ENCODE assay signal across 16 cellular contexts in genomic region chr9:14221119-14221518, GRCh38.
DNase-seq lines count a peak whose midpoint lies in the region; ATAC-seq, FAIRE-seq and TF ChIP-seq lines count a peak whose summit lies in the region.
"Had no signal": no experiment of that assay in that cellular context is flagged by ENCODE, and none has a peak within 500 bp of the region (broad histone marks: within the 10 kb centered on the region; RNA-seq: fewer than 3 reads in every experiment).

No MANE protein-coding gene starts in this region.

- H3K4me3 ChIP-seq in right cardiac atrium (ENCODE audit: low read length) = no peak overlapping the region
- no peak overlapping the region for H3K4me3 ChIP-seq in right atrium auricular region
- no peak overlapping the region for H3K4me3 ChIP-seq in H1 (ENCODE audit: extremely low read depth in 1 of 4, insufficient read depth in 2 of 4, low read depth in 3 of 4, low read length in 4 of 4)
- H3K4me3 ChIP-seq in osteoblast (ENCODE audit: insufficient read depth, low read length) = no peak overlapping the region
- H3K4me3 ChIP-seq: smooth muscle cell, transverse colon had no signal

- TF ChIP-seq EP300 in H1 (IDR thresholded peaks at IDR 0.05; ENCODE audit: borderline replicate concordance in 1 of 2, low read depth in 2 of 2, low read length in 2 of 2) = no peak

- peaks cover 0 to 5% of the 10 kb centered on the region in 2 experiments; a peak in 2 of 4 replicates for H3K79me2 ChIP-seq in H1 (ENCODE audit: control insufficient read depth in 1 of 2, insufficient read depth in 2 of 2, low read length in 2 of 2)
- peaks cover 25% of the 10 kb centered on the region for H3K79me2 ChIP-seq in osteoblast (ENCODE audit: insufficient read depth, low read length)

- intact Hi-C loops in right cardiac atrium (cut with DNase I) = no loop called here

- no peak overlapping the region for H2AK5ac ChIP-seq in H1 (ENCODE audit: low read depth, low read length)

- H2BK12ac ChIP-seq in H1 (ENCODE audit: low read depth, low read length) = peak overlapping the region; percentile 78; the same call in 1 of the 2 replicates

- H3K23me2 ChIP-seq in H1 (ENCODE audit: low read depth, low read length) = peaks cover 3% of the 10 kb centered on the region; the same call in 1 of the 2 replicates

- H2BK15ac ChIP-seq in H1 (ENCODE audit: low read length) = no peak overlapping the region

- H3K9ac ChIP-seq in H1 (replicated peaks in 1 of 4; ENCODE audit: extremely low read depth in 1 of 4, low read depth in 3 of 4, low read length in 3 of 4) = no peak overlapping the region

- no peak overlapping the region for H2BK20ac ChIP-seq in H1 (ENCODE audit: low read length)

- no peak overlapping the region for H3K4ac ChIP-seq in H1 (replicated peaks; ENCODE audit: insufficient read length, low read depth, low read length)

- no peak overlapping the region for H4K5ac ChIP-seq in H1 (ENCODE audit: insufficient read length, low read depth, low read length)

- H3K36me3 ChIP-seq in right atrium auricular region = no peaks in the 10 kb centered on the region
- no peaks in the 10 kb centered on the region for H3K36me3 ChIP-seq in H1 (ENCODE audit: control insufficient read depth in 2 of 4, insufficient read depth in 4 of 4, low read length in 3 of 4)
- H3K36me3 ChIP-seq in osteoblast (ENCODE audit: insufficient read depth, low read length) = no peaks in the 10 kb centered on the region
- H3K36me3 ChIP-seq: transverse colon had no signal

- CTCF ChIA-PET in H1 (lab: Charles Lee; ENCODE audit: partially characterized antibody) = interaction anchor here (1.6 kb wide), 1 partner anchor 132 kb away, joined by 5 read pairs; no protein-coding TSS in a partner anchor

- no peak for TF ChIP-seq RAD21 in H1 (IDR thresholded peaks at IDR 0.05 in 1 of 2, conservative IDR thresholded peaks at IDR 0.05 in 1 of 2; ENCODE audit: low read depth in 2 of 2, low read length in 2 of 2)

- H2AFZ ChIP-seq in H1 (ENCODE audit: low read length) (no peak overlapping the region), osteoblast (ENCODE audit: low read length) (no peak overlapping the region)

- H4K20me1 ChIP-seq in H1 (replicated peaks in 1 of 2; ENCODE audit: control insufficient read depth in 1 of 2, insufficient read depth in 2 of 2, low read length in 2 of 2) = no peaks in the 10 kb centered on the region
- no peaks in the 10 kb centered on the region for H4K20me1 ChIP-seq in osteoblast (ENCODE audit: insufficient read depth, low read length)

- H3K27me3 ChIP-seq in right cardiac atrium (ENCODE audit: control insufficient read depth, insufficient read depth) (no peaks in the 10 kb centered on the region), right atrium auricular region (no peaks in the 10 kb centered on the region), H1 (replicated peaks in 1 of 4; ENCODE audit: control insufficient read depth in 3 of 4, extremely low read depth in 1 of 4, insufficient read depth in 3 of 4, low read length in 3 of 4) (no peaks in the 10 kb centered on the region), osteoblast (ENCODE audit: insufficient read depth, low read length) (no peaks in the 10 kb centered on the region)
- H3K27me3 ChIP-seq: transverse colon had no signal

- H4K91ac ChIP-seq in H1 (replicated peaks; ENCODE audit: insufficient read length, low read length) = no peak overlapping the region

- no peak overlapping the region for H3K56ac ChIP-seq in H1 (replicated peaks; ENCODE audit: insufficient read length, low read depth, low read length)

- WGBS in right cardiac atrium = 95% methylated on average over 4 of the region's 4 CpGs
- WGBS in H1 (ENCODE audit: extremely low coverage in 1 of 2, insufficient coverage in 1 of 2, insufficient read length in 1 of 2, insufficient replicate concordance in 2 of 2, low coverage in 1 of 2, low lambda C conversion rate in 2 of 2, missing lambda C conversion rate in 1 of 2), 2 experiments = 93% methylated on average over 4 of the region's 4 CpGs; no CpG with 5 or more reads in 1 of the 2 experiments

- no peak overlapping the region for H3K23ac ChIP-seq in H1 (ENCODE audit: insufficient read length)

- ATAC-seq in right cardiac atrium (no peak), HG02973 (IDR thresholded peaks at IDR 0.05; ENCODE audit: unreplicated experiment) (no peak)

- no peak overlapping the region for H2BK120ac ChIP-seq in H1 (replicated peaks; ENCODE audit: low read depth, low read length)

- POLR2A ChIA-PET in H1 (lab: Charles Lee; ENCODE audit: partially characterized antibody) = no interaction called here

- H3K4me2 ChIP-seq in H1 (ENCODE audit: insufficient read depth in 1 of 2, low read depth in 2 of 2, low read length in 2 of 2) (no peak overlapping the region), osteoblast (ENCODE audit: insufficient read depth, low read length) (peak overlapping the region; percentile 40)
- H3K4me2 ChIP-seq: smooth muscle cell had no signal

- no peak for FAIRE-seq in H1 (lab: Jason Lieb, UNC)
- FAIRE-seq: A204.1 had no signal

- TF ChIP-seq POLR2A in H1 (IDR thresholded peaks at IDR 0.05; ENCODE audit: control extremely low read depth in 1 of 2, low read depth in 2 of 2, low read length in 2 of 2) = no peak

- no peak overlapping the region for H3K14ac ChIP-seq in H1 (ENCODE audit: insufficient read length)

- DNase-seq in right cardiac atrium (no peak), right atrium auricular region (ENCODE audit: low spot score) (no peak), H1 (ENCODE audit: low read depth in 1 of 2, low spot score in 2 of 2) (no peak), osteoblast (ENCODE audit: insufficient read length, low spot score, missing footprints) (peak; percentile 66), NCI-H2107 treated with DMSO at 0.1 percent for 48 hours (lab: John Stamatoyannopoulos, UW; ENCODE audit: unreplicated experiment) (no peak), NCI-H1436 treated with DMSO at 0.1 percent for 48 hours (lab: John Stamatoyannopoulos, UW) (no peak), SIG-M5 (lab: John Stamatoyannopoulos, UW) (no peak)
- DNase-seq: activated CD4-positive, alpha-beta T cell treated with anti-CD3 and anti-CD28 coated beads, Interleukin-2, amount 50 U/mL, for 4 hours; C1 segment of cervical spinal cord; H7; NCI-H1436; NCI-H2227 treated with DMSO at 0.1 percent for 48 hours; transverse colon had no signal

- H3K4me1 ChIP-seq in right cardiac atrium (ENCODE audit: control insufficient read depth, insufficient read depth, low read length) = peaks cover 20% of the 10 kb centered on the region
- peaks cover 0 to 56% of the 10 kb centered on the region in 2 donors for H3K4me1 ChIP-seq in right atrium auricular region
- H3K4me1 ChIP-seq in H1 (replicated peaks in 1 of 4; ENCODE audit: control insufficient read depth in 3 of 4, insufficient read depth in 4 of 4, low read length in 3 of 4) = peaks cover 0 to 4% (median under 1%) of the 10 kb centered on the region in 4 experiments; a peak in 2 of 7 replicates
- peaks cover 51% of the 10 kb centered on the region for H3K4me1 ChIP-seq in osteoblast (ENCODE audit: insufficient read depth, low read length)

- no peak overlapping the region; the same call in 1 of the 2 replicates for H2BK5ac ChIP-seq in H1 (ENCODE audit: low read depth, low read length)

- H3K9me3 ChIP-seq in right cardiac atrium (ENCODE audit: control insufficient read depth, low read length) (no peaks in the 10 kb centered on the region), right atrium auricular region (no peaks in the 10 kb centered on the region), H1 (ENCODE audit: insufficient read depth in 2 of 2, low read depth in 1 of 2, low read length in 1 of 2) (no peaks in the 10 kb centered on the region), osteoblast (ENCODE audit: low read depth, low read length) (no peaks in the 10 kb centered on the region)
- H3K9me3 ChIP-seq: transverse colon had no signal

- H3K18ac ChIP-seq in H1 (ENCODE audit: extremely low read depth, low read length) = no peak overlapping the region

- TF ChIP-seq CTCF in right atrium auricular region (IDR thresholded peaks at IDR 0.05) (no peak), H1 (IDR thresholded peaks at IDR 0.05; ENCODE audit: control extremely low read depth in 1 of 3, insufficient read depth in 1 of 3, low read depth in 1 of 3, low read length in 3 of 3) (no peak), osteoblast (IDR thresholded peaks at IDR 0.05; ENCODE audit: extremely low read depth, low read depth, low read length) (no peak)

- H4K8ac ChIP-seq in H1 (ENCODE audit: extremely low read depth, insufficient read depth, low read length) = no peak overlapping the region

- no peaks in the 10 kb centered on the region for H3K79me1 ChIP-seq in H1 (ENCODE audit: low read depth, low read length)

- peak overlapping the region; percentile 96 for H3K27ac ChIP-seq in right cardiac atrium (ENCODE audit: low read length)
- H3K27ac ChIP-seq in right atrium auricular region = peak overlapping the region in 1 of 2 donors; percentile 61
- H3K27ac ChIP-seq in H1 (ENCODE audit: low read depth, low read length) = no peak overlapping the region
- H3K27ac ChIP-seq in osteoblast (ENCODE audit: low read depth, low read length) = peak overlapping the region; percentile 66

TF ChIP-seq in H1, 55 proteins besides CTCF, POLR2A, EP300 and RAD21:
- TF ChIP-seq BACH1 (IDR thresholded peaks at IDR 0.05; ENCODE audit: low read length) = no peak
- TF ChIP-seq TAF1 (IDR thresholded peaks at IDR 0.05; ENCODE audit: low read depth, low read length) = no peak
- no peak for TF ChIP-seq ATF3 (IDR thresholded peaks at IDR 0.05; ENCODE audit: insufficient read depth, low read depth, low read length)
- TF ChIP-seq CHD2 (IDR thresholded peaks at IDR 0.05; ENCODE audit: low read length) = no peak
- no peak for TF ChIP-seq CBX8 (IDR thresholded peaks at IDR 0.05; ENCODE audit: borderline replicate concordance, low read depth, low read length)
- no peak for TF ChIP-seq NRF1 (IDR thresholded peaks at IDR 0.05; ENCODE audit: low read depth, low read length)
- TF ChIP-seq SUZ12 (IDR thresholded peaks at IDR 0.05; ENCODE audit: low read length) = no peak
- TF ChIP-seq CBX5 (IDR thresholded peaks at IDR 0.05; ENCODE audit: low read depth, low read length) = no peak
- TF ChIP-seq YY1 (IDR thresholded peaks at IDR 0.05; ENCODE audit: low read depth, low read length) = no peak
